In genomic region chr18:67916142-67916541, GRCh38 we compare ENCODE assay signal across 1 cellular context.
TF ChIP-seq lines count a peak whose summit lies in the region.

No MANE protein-coding gene starts in this region.

TF ChIP-seq in GM23338, 12 proteins besides CTCF, POLR2A, EP300 and RAD21 (continued from another document):
- TF ChIP-seq, protein P1, sequence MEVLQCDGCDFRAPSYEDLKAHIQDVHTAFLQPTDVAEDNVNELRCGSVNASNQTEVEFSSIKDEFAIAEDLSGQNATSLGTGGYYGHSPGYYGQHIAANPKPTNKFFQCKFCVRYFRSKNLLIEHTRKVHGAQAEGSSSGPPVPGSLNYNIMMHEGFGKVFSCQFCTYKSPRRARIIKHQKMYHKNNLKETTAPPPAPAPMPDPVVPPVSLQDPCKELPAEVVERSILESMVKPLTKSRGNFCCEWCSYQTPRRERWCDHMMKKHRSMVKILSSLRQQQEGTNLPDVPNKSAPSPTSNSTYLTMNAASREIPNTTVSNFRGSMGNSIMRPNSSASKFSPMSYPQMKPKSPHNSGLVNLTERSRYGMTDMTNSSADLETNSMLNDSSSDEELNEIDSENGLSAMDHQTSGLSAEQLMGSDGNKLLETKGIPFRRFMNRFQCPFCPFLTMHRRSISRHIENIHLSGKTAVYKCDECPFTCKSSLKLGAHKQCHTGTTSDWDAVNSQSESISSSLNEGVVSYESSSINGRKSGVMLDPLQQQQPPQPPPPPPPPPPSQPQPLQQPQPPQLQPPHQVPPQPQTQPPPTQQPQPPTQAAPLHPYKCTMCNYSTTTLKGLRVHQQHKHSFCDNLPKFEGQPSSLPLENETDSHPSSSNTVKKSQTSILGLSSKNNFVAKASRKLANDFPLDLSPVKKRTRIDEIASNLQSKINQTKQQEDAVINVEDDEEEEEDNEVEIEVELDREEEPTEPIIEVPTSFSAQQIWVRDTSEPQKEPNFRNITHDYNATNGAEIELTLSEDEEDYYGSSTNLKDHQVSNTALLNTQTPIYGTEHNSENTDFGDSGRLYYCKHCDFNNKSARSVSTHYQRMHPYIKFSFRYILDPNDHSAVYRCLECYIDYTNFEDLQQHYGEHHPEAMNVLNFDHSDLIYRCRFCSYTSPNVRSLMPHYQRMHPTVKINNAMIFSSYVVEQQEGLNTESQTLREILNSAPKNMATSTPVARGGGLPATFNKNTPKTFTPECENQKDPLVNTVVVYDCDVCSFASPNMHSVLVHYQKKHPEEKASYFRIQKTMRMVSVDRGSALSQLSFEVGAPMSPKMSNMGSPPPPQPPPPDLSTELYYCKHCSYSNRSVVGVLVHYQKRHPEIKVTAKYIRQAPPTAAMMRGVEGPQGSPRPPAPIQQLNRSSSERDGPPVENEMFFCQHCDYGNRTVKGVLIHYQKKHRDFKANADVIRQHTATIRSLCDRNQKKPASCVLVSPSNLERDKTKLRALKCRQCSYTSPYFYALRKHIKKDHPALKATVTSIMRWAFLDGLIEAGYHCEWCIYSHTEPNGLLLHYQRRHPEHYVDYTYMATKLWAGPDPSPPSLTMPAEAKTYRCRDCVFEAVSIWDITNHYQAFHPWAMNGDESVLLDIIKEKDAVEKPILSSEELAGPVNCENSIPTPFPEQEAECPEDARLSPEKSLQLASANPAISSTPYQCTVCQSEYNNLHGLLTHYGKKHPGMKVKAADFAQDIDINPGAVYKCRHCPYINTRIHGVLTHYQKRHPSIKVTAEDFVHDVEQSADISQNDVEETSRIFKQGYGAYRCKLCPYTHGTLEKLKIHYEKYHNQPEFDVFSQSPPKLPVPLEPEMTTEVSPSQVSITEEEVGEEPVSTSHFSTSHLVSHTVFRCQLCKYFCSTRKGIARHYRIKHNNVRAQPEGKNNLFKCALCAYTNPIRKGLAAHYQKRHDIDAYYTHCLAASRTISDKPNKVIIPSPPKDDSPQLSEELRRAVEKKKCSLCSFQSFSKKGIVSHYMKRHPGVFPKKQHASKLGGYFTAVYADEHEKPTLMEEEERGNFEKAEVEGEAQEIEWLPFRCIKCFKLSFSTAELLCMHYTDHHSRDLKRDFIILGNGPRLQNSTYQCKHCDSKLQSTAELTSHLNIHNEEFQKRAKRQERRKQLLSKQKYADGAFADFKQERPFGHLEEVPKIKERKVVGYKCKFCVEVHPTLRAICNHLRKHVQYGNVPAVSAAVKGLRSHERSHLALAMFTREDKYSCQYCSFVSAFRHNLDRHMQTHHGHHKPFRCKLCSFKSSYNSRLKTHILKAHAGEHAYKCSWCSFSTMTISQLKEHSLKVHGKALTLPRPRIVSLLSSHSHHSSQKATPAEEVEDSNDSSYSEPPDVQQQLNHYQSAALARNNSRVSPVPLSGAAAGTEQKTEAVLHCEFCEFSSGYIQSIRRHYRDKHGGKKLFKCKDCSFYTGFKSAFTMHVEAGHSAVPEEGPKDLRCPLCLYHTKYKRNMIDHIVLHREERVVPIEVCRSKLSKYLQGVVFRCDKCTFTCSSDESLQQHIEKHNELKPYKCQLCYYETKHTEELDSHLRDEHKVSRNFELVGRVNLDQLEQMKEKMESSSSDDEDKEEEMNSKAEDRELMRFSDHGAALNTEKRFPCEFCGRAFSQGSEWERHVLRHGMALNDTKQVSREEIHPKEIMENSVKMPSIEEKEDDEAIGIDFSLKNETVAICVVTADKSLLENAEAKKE (CRISPR knock-in tag; IDR thresholded peaks at IDR 0.05) = no peak
- TF ChIP-seq, protein P2, sequence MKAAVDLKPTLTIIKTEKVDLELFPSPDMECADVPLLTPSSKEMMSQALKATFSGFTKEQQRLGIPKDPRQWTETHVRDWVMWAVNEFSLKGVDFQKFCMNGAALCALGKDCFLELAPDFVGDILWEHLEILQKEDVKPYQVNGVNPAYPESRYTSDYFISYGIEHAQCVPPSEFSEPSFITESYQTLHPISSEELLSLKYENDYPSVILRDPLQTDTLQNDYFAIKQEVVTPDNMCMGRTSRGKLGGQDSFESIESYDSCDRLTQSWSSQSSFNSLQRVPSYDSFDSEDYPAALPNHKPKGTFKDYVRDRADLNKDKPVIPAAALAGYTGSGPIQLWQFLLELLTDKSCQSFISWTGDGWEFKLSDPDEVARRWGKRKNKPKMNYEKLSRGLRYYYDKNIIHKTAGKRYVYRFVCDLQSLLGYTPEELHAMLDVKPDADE (IDR thresholded peaks at IDR 0.05) = no peak
- TF ChIP-seq ZNF331 (CRISPR knock-in tag; IDR thresholded peaks at IDR 0.05; ENCODE audit: low read depth) = no peak
- no peak for TF ChIP-seq ZNF114 (CRISPR knock-in tag; IDR thresholded peaks at IDR 0.05)
- no peak for TF ChIP-seq POLR2AphosphoS5 (IDR thresholded peaks at IDR 0.05; ENCODE audit: low read depth)
